In genomic region chr2:11932896-11933295, GRCh38 we compare ENCODE assay signal across 31 cellular contexts.
"Had no signal": no experiment of that assay in that cellular context is flagged by ENCODE, and none has a peak within 500 bp of the region (broad histone marks: within the 10 kb centered on the region; RNA-seq: fewer than 3 reads in every experiment).

No MANE protein-coding gene starts in this region.

- H3K4me1 ChIP-seq: ascending aorta, breast epithelium, foreskin keratinocyte, gastroesophageal sphincter had no signal

- H3K4me3 ChIP-seq: ascending aorta, breast epithelium, gastroesophageal sphincter, heart right ventricle had no signal

- H3K9me3 Mint-ChIP-seq: activated CD4-positive, alpha-beta memory T cell treated with anti-CD3 and anti-CD28 coated beads for 36 hours; central memory CD8-positive, alpha-beta T cell; effector memory CD8-positive, alpha-beta T cell; T-helper 2 cell treated with Interferon-gamma antibody and Interleukin-4, amounts not matched to agents 5 μg/mL and 100 μg/mL, for 36 hours had no signal

- H3K36me3 ChIP-seq: ascending aorta, breast epithelium, gastroesophageal sphincter, heart right ventricle had no signal

- H3K27me3 ChIP-seq: ascending aorta, breast epithelium, gastroesophageal sphincter, heart right ventricle had no signal

- H3K9me3 ChIP-seq: ascending aorta, breast epithelium, gastroesophageal sphincter, heart right ventricle had no signal

- H3K36me3 Mint-ChIP-seq: activated CD4-positive, alpha-beta memory T cell treated with anti-CD3 and anti-CD28 coated beads for 36 hours; activated CD8-positive, alpha-beta memory T cell treated with anti-CD3 and anti-CD28 coated beads, Interleukin-2, amount 10 ng/mL, durations not matched to agents 7 days and 5 days; activated naive CD4-positive, alpha-beta T cell treated with anti-CD3 and anti-CD28 coated beads, Interleukin-2, amount 50 U/mL, for 72 hours; activated naive CD8-positive, alpha-beta T cell treated with anti-CD3 and anti-CD28 coated beads, Interleukin-2, amount 10 ng/mL, durations not matched to agents 7 days and 5 days; brain had no signal

- H3K27ac ChIP-seq: ascending aorta, breast epithelium, foreskin keratinocyte, gastroesophageal sphincter, heart right ventricle had no signal

- H3K27me3 Mint-ChIP-seq: activated CD4-positive, alpha-beta T cell treated with anti-CD3 and anti-CD28 coated beads for 36 hours; activated CD4-positive, alpha-beta T cell treated with anti-CD3 and anti-CD28 coated beads, Interleukin-2, amount 10 ng/mL, durations not matched to agents 24 days and 14 days; brain; T-helper 17 cell had no signal

- ATAC-seq: activated CD4-positive, alpha-beta T cell treated with anti-CD3 and anti-CD28 coated beads for 36 hours; activated CD8-positive, alpha-beta memory T cell treated with anti-CD3 and anti-CD28 coated beads, Interleukin-2, amount 10 ng/mL, durations not matched to agents 7 days and 5 days; activated CD8-positive, alpha-beta T cell treated with anti-CD3 and anti-CD28 coated beads, Interleukin-2, amount 10 ng/mL, durations not matched to agents 7 days and 5 days; activated naive CD4-positive, alpha-beta T cell treated with anti-CD3 and anti-CD28 coated beads, Interleukin-2, amount 50 U/mL, for 72 hours; effector memory CD8-positive, alpha-beta T cell; foreskin keratinocyte; gastroesophageal sphincter; heart right ventricle; T-helper 17 cell had no signal

- H3K27ac Mint-ChIP-seq: activated CD4-positive, alpha-beta memory T cell treated with anti-CD3 and anti-CD28 coated beads for 36 hours; activated CD4-positive, alpha-beta T cell treated with anti-CD3 and anti-CD28 coated beads for 36 hours; activated CD4-positive, alpha-beta T cell treated with anti-CD3 and anti-CD28 coated beads, Interleukin-2, amount 10 ng/mL, durations not matched to agents 24 days and 14 days; activated CD8-positive, alpha-beta memory T cell treated with anti-CD3 and anti-CD28 coated beads, Interleukin-2, amount 10 ng/mL, durations not matched to agents 7 days and 5 days; activated CD8-positive, alpha-beta T cell treated with anti-CD3 and anti-CD28 coated beads, Interleukin-2, amount 10 ng/mL, durations not matched to agents 7 days and 5 days; activated naive CD4-positive, alpha-beta T cell treated with anti-CD3 and anti-CD28 coated beads, Interleukin-2, amount 10 ng/mL, durations not matched to agents 7 days and 5 days; activated naive CD4-positive, alpha-beta T cell treated with anti-CD3 and anti-CD28 coated beads, Interleukin-2, amount 50 U/mL, for 72 hours; activated naive CD8-positive, alpha-beta T cell treated with anti-CD3 and anti-CD28 coated beads, Interleukin-2, amount 10 ng/mL, durations not matched to agents 7 days and 5 days; brain; effector memory CD8-positive, alpha-beta T cell; T-helper 17 cell; T-helper 2 cell treated with Interferon-gamma antibody and Interleukin-4, amounts not matched to agents 5 μg/mL and 100 μg/mL, for 36 hours had no signal

- H3K4me3 Mint-ChIP-seq: activated CD4-positive, alpha-beta memory T cell treated with anti-CD3 and anti-CD28 coated beads for 36 hours; activated CD4-positive, alpha-beta T cell treated with anti-CD3 and anti-CD28 coated beads for 36 hours; activated CD4-positive, alpha-beta T cell treated with anti-CD3 and anti-CD28 coated beads, Interleukin-2, amount 10 ng/mL, durations not matched to agents 24 days and 14 days; activated CD8-positive, alpha-beta memory T cell treated with anti-CD3 and anti-CD28 coated beads, Interleukin-2, amount 10 ng/mL, durations not matched to agents 7 days and 5 days; activated CD8-positive, alpha-beta T cell treated with anti-CD3 and anti-CD28 coated beads, Interleukin-2, amount 10 ng/mL, durations not matched to agents 7 days and 5 days; activated naive CD4-positive, alpha-beta T cell treated with anti-CD3 and anti-CD28 coated beads, Interleukin-2, amount 10 ng/mL, durations not matched to agents 7 days and 5 days; activated naive CD8-positive, alpha-beta T cell treated with anti-CD3 and anti-CD28 coated beads, Interleukin-2, amount 10 ng/mL, durations not matched to agents 7 days and 5 days; brain; central memory CD8-positive, alpha-beta T cell; effector memory CD8-positive, alpha-beta T cell; T-helper 17 cell; T-helper 2 cell treated with Interferon-gamma antibody and Interleukin-4, amounts not matched to agents 5 μg/mL and 100 μg/mL, for 36 hours had no signal

- FAIRE-seq: colon had no signal

- DNase-seq: activated CD4-positive, alpha-beta memory T cell treated with anti-CD3 and anti-CD28 coated beads for 36 hours; activated CD4-positive, alpha-beta T cell treated with anti-CD3 and anti-CD28 coated beads for 36 hours; activated CD4-positive, alpha-beta T cell treated with anti-CD3 and anti-CD28 coated beads, Interleukin-2, amount 10 ng/mL, durations not matched to agents 24 days and 14 days; activated CD4-positive, CD25-positive, alpha-beta regulatory T cell; activated CD4-positive, CD25-positive, alpha-beta regulatory T cell treated with anti-CD3 and anti-CD28 coated beads, Interleukin-2, amount 50 U/mL, for 72 hours; activated CD8-positive, alpha-beta memory T cell treated with anti-CD3 and anti-CD28 coated beads, Interleukin-2, amount 10 ng/mL, durations not matched to agents 7 days and 5 days; activated CD8-positive, alpha-beta memory T cell treated with anti-CD3 and anti-CD28 coated beads, Interleukin-2, amount 50 U/mL, for 4 hours; activated CD8-positive, alpha-beta T cell treated with anti-CD3 and anti-CD28 coated beads, Interleukin-2, amount 10 ng/mL, durations not matched to agents 7 days and 5 days; activated gamma-delta T cell; activated naive CD4-positive, alpha-beta T cell; activated naive CD4-positive, alpha-beta T cell treated with anti-CD3 and anti-CD28 coated beads, Interleukin-2, amount 10 ng/mL, durations not matched to agents 7 days and 5 days; activated naive CD8-positive, alpha-beta T cell treated with anti-CD3 and anti-CD28 coated beads, Interleukin-2, amount 10 ng/mL, durations not matched to agents 7 days and 5 days; activated T-cell treated with anti-CD3 and anti-CD28 coated beads, Interleukin-2, amount 50 U/mL, for 1 hour; activated T-cell treated with anti-CD3 and anti-CD28 coated beads, Interleukin-2, amount 50 U/mL, for 48 hours; cortex of kidney; dermis blood vessel endothelial cell; effector CD4-positive, alpha-beta T cell; effector memory CD8-positive, alpha-beta T cell; foreskin keratinocyte; heart right ventricle; T-helper 1 cell; T-helper 17 cell; T1000 had no signal
